Comparison of ENCODE assay signal across 26 cellular contexts in the genomic region with DNA sequence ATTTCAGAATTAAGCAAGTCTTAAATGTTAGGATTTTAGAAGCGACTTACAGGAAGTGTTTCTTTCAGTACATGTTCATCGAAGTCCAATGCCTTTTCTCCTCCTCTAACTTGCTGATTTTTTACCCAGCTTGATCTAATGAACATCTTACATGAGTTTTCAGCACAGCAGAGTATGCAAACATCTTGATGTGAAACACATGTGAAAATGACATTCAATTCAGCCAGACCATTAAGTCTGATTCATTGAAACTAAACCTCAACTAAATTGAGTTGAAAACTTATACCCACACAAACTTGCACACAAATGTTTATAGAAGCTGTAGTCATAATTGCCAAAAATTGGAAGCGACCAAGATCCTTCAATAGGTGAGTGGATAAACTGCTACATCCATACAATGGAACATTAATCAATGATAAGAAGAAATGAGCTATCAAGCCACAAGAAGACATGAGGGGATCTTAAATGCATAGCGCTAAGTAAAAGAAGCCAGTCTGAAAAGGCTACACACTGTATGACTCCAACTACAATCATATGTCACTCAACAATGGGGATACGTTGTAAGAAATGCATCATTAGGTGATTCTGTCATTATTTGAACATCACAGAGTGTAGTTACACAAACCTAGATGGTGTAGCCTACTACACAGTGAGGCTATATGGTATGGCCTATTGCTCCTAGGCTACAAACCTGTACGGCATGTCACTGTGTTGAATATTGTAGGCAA. TPM values are rescaled to one million over a fixed set of nuclear protein-coding genes. Genes with fewer than 3 reads are reported as not detected.
DNase-seq lines count a peak whose midpoint lies in the region; ATAC-seq, FAIRE-seq and TF ChIP-seq lines count a peak whose summit lies in the region.
"Had no signal": no experiment of that assay in that cellular context is flagged by ENCODE, and none has a peak within 500 bp of the region (broad histone marks: within the 10 kb centered on the region; RNA-seq: fewer than 3 reads in every experiment).

No MANE protein-coding gene starts in this region.

- no peak overlapping the region for H3K27ac ChIP-seq in GM12878 (ENCODE audit: control insufficient read depth, insufficient read depth)
- H3K27ac ChIP-seq: 22Rv1, adrenal gland, breast epithelium, gastroesophageal sphincter, skin epidermis, thyroid gland had no signal

- POLR2A ChIA-PET in GM12878 (lab: Charles Lee): interaction anchor here (0.5 kb wide), 1 partner anchor 44 kb away, joined by 4 read pairs; no protein-coding TSS in a partner anchor

- FAIRE-seq in GM18507 (lab: Jason Lieb, UNC) (peak; percentile 12), GM12878 (lab: Jason Lieb, UNC) (no peak)
- FAIRE-seq: kidney had no signal

- no peak overlapping the region for H3K4me3 ChIP-seq in GM12878
- H3K4me3 ChIP-seq: adrenal gland, breast epithelium, coronary artery, gastroesophageal sphincter, GM23338, lung, skin epidermis, thyroid gland had no signal

- no peaks in the 10 kb centered on the region; the same call in 1 of the 2 replicates for H3K79me2 ChIP-seq in GM12878 (ENCODE audit: control insufficient read depth, insufficient read depth, low read length)

- no peaks in the 10 kb centered on the region for H4K20me1 ChIP-seq in GM12878 (ENCODE audit: control insufficient read depth, insufficient read depth)

- ATAC-seq in activated CD4-positive, CD25-positive, alpha-beta regulatory T cell treated with anti-CD3 and anti-CD28 coated beads, Interleukin-2, amount 50 U/mL, for 24 hours: peak; percentile 6 to 39
- ATAC-seq in GM12878 (no peak), sciatic nerve (no peak), HG03439 (IDR thresholded peaks at IDR 0.05; ENCODE audit: unreplicated experiment) (no peak)
- ATAC-seq: gastroesophageal sphincter; GM23338; stimulated activated naive B cell treated with anti-CD40 and anti-IgM and Interleukin-4, amounts not matched to agents 10 μg/mL and 1 μg/mL and 100 μg/mL, for 72 hours had no signal

- peaks cover 0 to 4% (median 2%) of the 10 kb centered on the region in 3 donors for H3K27me3 Mint-ChIP-seq in immature natural killer cell (ENCODE audit: low read depth in 3 of 3)
- H3K27me3 Mint-ChIP-seq: stimulated activated naive B cell treated with anti-CD40 and anti-IgM and Interleukin-4, amounts not matched to agents 10 μg/mL and 1 μg/mL and 100 μg/mL, for 72 hours had no signal

- 47% methylated on average over 6 of the region's 6 CpGs for WGBS in GM12878 (ENCODE audit: insufficient coverage, insufficient replicate concordance, low lambda C conversion rate, missing lambda C conversion rate)

- TF ChIP-seq RAD21 in GM12878 (IDR thresholded peaks at IDR 0.05; ENCODE audit: insufficient read depth, low read depth, low read length): no peak

- no peaks in the 10 kb centered on the region for H3K27me3 ChIP-seq in GM12878 (replicated peaks in 1 of 2; ENCODE audit: control insufficient read depth in 2 of 2, insufficient read depth in 2 of 2, low read length in 1 of 2)
- H3K27me3 ChIP-seq: adrenal gland, breast epithelium, gastroesophageal sphincter, thyroid gland had no signal

- no peaks in the 10 kb centered on the region for H3K9me3 Mint-ChIP-seq in immature natural killer cell
- H3K9me3 Mint-ChIP-seq: GM23338; stimulated activated naive B cell treated with anti-CD40 and anti-IgM and Interleukin-4, amounts not matched to agents 10 μg/mL and 1 μg/mL and 100 μg/mL, for 72 hours had no signal

- no peak overlapping the region for H3K4me2 ChIP-seq in GM12878 (ENCODE audit: control insufficient read depth, insufficient read depth)
- H3K4me2 ChIP-seq: GM23338 had no signal

- H3K36me3 Mint-ChIP-seq in immature natural killer cell: no peaks in the 10 kb centered on the region
- H3K36me3 Mint-ChIP-seq: stimulated activated naive B cell treated with anti-CD40 and anti-IgM and Interleukin-4, amounts not matched to agents 10 μg/mL and 1 μg/mL and 100 μg/mL, for 72 hours had no signal

- in situ Hi-C loops in GM12878 (cut with MboI): no loop called here

- TF ChIP-seq CTCF in GM12878 (IDR thresholded peaks at IDR 0.05 in 2 of 3, conservative IDR thresholded peaks at IDR 0.05 in 1 of 3; ENCODE audit: control insufficient read depth in 2 of 3, extremely low read depth in 1 of 3, insufficient read depth in 1 of 3, low read depth in 3 of 3, low read length in 3 of 3): no peak

- H3K36me3 ChIP-seq in GM12878 (ENCODE audit: control insufficient read depth in 2 of 2, insufficient read depth in 2 of 2, low read length in 1 of 2): no peaks in the 10 kb centered on the region
- H3K36me3 ChIP-seq: adrenal gland, breast epithelium, gastroesophageal sphincter, thyroid gland had no signal

- H2AFZ ChIP-seq in GM12878 (ENCODE audit: control insufficient read depth, low read depth, low read length): no peak overlapping the region
- H2AFZ ChIP-seq: GM23338 had no signal

- peaks cover 11% of the 10 kb centered on the region for H3K4me1 ChIP-seq in GM12878 (ENCODE audit: control insufficient read depth, insufficient read depth, low read length)
- H3K4me1 ChIP-seq: breast epithelium, gastroesophageal sphincter, thyroid gland had no signal

- H3K9me3 ChIP-seq in GM12878 (replicated peaks; ENCODE audit: control insufficient read depth, insufficient read depth, low read length): no peaks in the 10 kb centered on the region
- H3K9me3 ChIP-seq: adrenal gland, breast epithelium, gastroesophageal sphincter, thyroid gland had no signal

- no TSS peak for BruUV-seq in GM12878 (replicated peaks; lab: Mats Ljungman, UMichigan)

- peak overlapping the region; percentile 42 to 97 (median 87) for H3K27ac Mint-ChIP-seq in immature natural killer cell
- H3K27ac Mint-ChIP-seq: GM23338; stimulated activated naive B cell treated with anti-CD40 and anti-IgM and Interleukin-4, amounts not matched to agents 10 μg/mL and 1 μg/mL and 100 μg/mL, for 72 hours had no signal

- DNase-seq in activated CD4-positive, CD25-positive, alpha-beta regulatory T cell treated with anti-CD3 and anti-CD28 coated beads, Interleukin-2, amount 50 U/mL, for 72 hours: no peak
- DNase-seq in GM18507 (ENCODE audit: extremely low spot score, insufficient read length, low read depth) (no peak), GM12878 (ENCODE audit: low read depth, low spot score) (no peak), immature natural killer cell (no peak), NCI-H187 (lab: John Stamatoyannopoulos, UW) (no peak), sciatic nerve (ENCODE audit: low spot score) (no peak)
- DNase-seq: activated CD4-positive, alpha-beta T cell treated with anti-CD3 and anti-CD28 coated beads for 4 hours; activated effector memory CD4-positive, alpha-beta T cell treated with Interleukin-2 at 50 U/mL for 16 hours; adrenal gland; COR-L47; DMS79 treated with DMSO at 0.1 percent for 48 hours; kidney; NCI-H1105 treated with DMSO at 0.1 percent for 48 hours; NCI-H2081 treated with DMSO at 0.1 percent for 48 hours; SHP77; stimulated activated naive B cell treated with anti-CD40 and anti-IgM and Interleukin-4, amounts not matched to agents 10 μg/mL and 1 μg/mL and 100 μg/mL, for 72 hours; thyroid gland had no signal

- H3K4me3 Mint-ChIP-seq in immature natural killer cell: peak overlapping the region in 2 of 5 donors; percentile 3 to 64
- H3K4me3 Mint-ChIP-seq: GM23338; stimulated activated naive B cell treated with anti-CD40 and anti-IgM and Interleukin-4, amounts not matched to agents 10 μg/mL and 1 μg/mL and 100 μg/mL, for 72 hours had no signal

- no peak overlapping the region for H3K9ac ChIP-seq in GM12878 (ENCODE audit: control insufficient read depth, insufficient read depth, low read length)

- intact Hi-C loops in GM12878 (cut with micrococcal nuclease; ENCODE audit: unreplicated experiment) (no loop called here), sciatic nerve (cut with DNase I) (no loop called here)

- CTCF ChIA-PET in GM12878 (lab: Yijun Ruan, JAX): interaction anchor here (2.7 kb wide), 1 partner anchor 20 kb away, joined by 18 read pairs; no protein-coding TSS in a partner anchor

- TF ChIP-seq POLR2A in GM12878 (IDR thresholded peaks at IDR 0.05; ENCODE audit: low read depth, low read length): no peak

- H3K4me1 Mint-ChIP-seq in immature natural killer cell: peaks cover 62 to 68% of the 10 kb centered on the region in 2 donors
- H3K4me1 Mint-ChIP-seq: GM23338 had no signal

- RAD21 ChIA-PET in GM12878 (lab: Charles Lee; ENCODE audit: unreplicated experiment): interaction anchor here (1.5 kb wide), 1 partner anchor 20 kb away, joined by 3 read pairs; no protein-coding TSS in a partner anchor

- TF ChIP-seq EP300 in GM12878 (IDR thresholded peaks at IDR 0.05; ENCODE audit: borderline replicate concordance in 1 of 2, control insufficient read depth in 1 of 2, low read depth in 2 of 2, low read length in 2 of 2): no peak

- SMC1A ChIA-PET in GM12878 (lab: Charles Lee; ENCODE audit: uncharacterized antibody, unreplicated experiment): interaction anchor here (1.1 to 2.5 kb wide), 5 partner anchors 14 to 90 kb away, joined by 3 to 13 read pairs (median 5); no protein-coding TSS in a partner anchor

RNA-seq across cellular contexts. Expression of a gene that starts 18.5 kb away (rescaled TPM):
- total RNA-seq in GM12878 (2013; cell fraction: nucleolus; rRNA removed): 0.92 and 1.2 TPM in 2 replicates
- total RNA-seq in GM12878 (2014; rRNA removed) (23.0 and 23.6 TPM in 2 replicates), GM12878 (2014; rRNA removed; fragmentation: Illumina TruSeq; extraction: Trizol) (27.0 and 28.8 TPM in 2 replicates), GM12878 (2021) (21.2 and 23.5 TPM in 2 replicates), sciatic nerve (10.0 TPM)
- polyA plus RNA-seq in GM12878 (2011; ENCODE audit: low read depth): 9.9 TPM
- polyA plus RNA-seq in GM12878 (2011; rRNA removed) (0.69 and 0.82 TPM in 2 replicates), GM12878 (2014; fragmentation: Illumina TruSeq; extraction: Trizol) (38.4 and 44.3 TPM in 2 replicates), GM12878 (2014; fragmentation: Nextera tagmentation; extraction: Ambion mirVana) (10 to 100 TPM; 12.6 to 15.5 TPM), GM12878 (2014; rRNA removed) (24.6 and 30.5 TPM in 2 replicates), GM12878 (2016; fragmentation: Nextera tagmentation; extraction: Ambion mirVana) (10 to 100 TPM; 26.5 to 28.9 TPM), immature natural killer cell (10 to 100 TPM; 27.7 to 37.7 (median 31.6) TPM)
- polyA plus RNA-seq in GM12878 (2011; cell fraction: cytosol; rRNA removed): 0.36 and 0.45 TPM in 2 replicates
- 0.27 and 0.70 TPM in 2 replicates for polyA plus RNA-seq in GM12878 (2011; cell fraction: nucleus; rRNA removed)
- polyA plus RNA-seq in GM12878 (2012): 13.0 and 14.7 TPM in 2 replicates
- 0.15 and 0.29 TPM in 2 replicates for polyA minus RNA-seq in GM12878 (2011; rRNA and poly(A)+ RNA removed)
- 0.42 TPM in 1 of 2 replicates, not detected in the other for polyA minus RNA-seq in GM12878 (2011; cell fraction: cytosol; rRNA and poly(A)+ RNA removed)
- 0.12 and 0.29 TPM in 2 replicates for polyA minus RNA-seq in GM12878 (2011; cell fraction: nucleus; rRNA and poly(A)+ RNA removed)

RNA-seq across cellular contexts. Expression of a gene that starts 44.6 kb away (rescaled TPM):
- total RNA-seq in GM12878 (2013; cell fraction: nucleolus; rRNA removed): 245 and 272 TPM in 2 replicates
- total RNA-seq in GM12878 (2014; rRNA removed): 628 and 706 TPM in 2 replicates
- total RNA-seq in GM12878 (2014; rRNA removed; fragmentation: Illumina TruSeq; extraction: Trizol): 638 and 668 TPM in 2 replicates
- 584 and 592 TPM in 2 replicates for total RNA-seq in GM12878 (2021)
- 366 TPM for polyA plus RNA-seq in GM12878 (2011; ENCODE audit: low read depth)
- polyA plus RNA-seq in GM12878 (2011; rRNA removed): 779 and 780 TPM in 2 replicates
- polyA plus RNA-seq in GM12878 (2011; cell fraction: cytosol; rRNA removed): 859 and 991 TPM in 2 replicates
- polyA plus RNA-seq in GM12878 (2011; cell fraction: nucleus; rRNA removed): 432 and 642 TPM in 2 replicates
- polyA plus RNA-seq in GM12878 (2012): 352 and 442 TPM in 2 replicates
- 631 and 687 TPM in 2 replicates for polyA plus RNA-seq in GM12878 (2014; fragmentation: Illumina TruSeq; extraction: Trizol)
- 1,000 to 10,000 TPM in 1 of 2 experiments, 100 to 1,000 TPM in 1; 863 to 1,161 TPM for polyA plus RNA-seq in GM12878 (2014; fragmentation: Nextera tagmentation; extraction: Ambion mirVana)
- 483 and 626 TPM in 2 replicates for polyA plus RNA-seq in GM12878 (2014; rRNA removed)
- polyA plus RNA-seq in GM12878 (2016; fragmentation: Nextera tagmentation; extraction: Ambion mirVana): 100 to 1,000 TPM; 815 to 828 TPM
- polyA minus RNA-seq in GM12878 (2011; rRNA and poly(A)+ RNA removed): 930 and 952 TPM in 2 replicates
- polyA minus RNA-seq in GM12878 (2011; cell fraction: cytosol; rRNA and poly(A)+ RNA removed): 255 and 313 TPM in 2 replicates
- 87.5 and 150 TPM in 2 replicates for polyA minus RNA-seq in GM12878 (2011; cell fraction: nucleus; rRNA and poly(A)+ RNA removed)
- polyA plus RNA-seq in immature natural killer cell: 100 to 1,000 TPM; 429 to 774 (median 468) TPM
- 200 TPM for total RNA-seq in sciatic nerve

RNA-seq across cellular contexts. Expression of a gene that starts 50.7 kb away (rescaled TPM):
- 5.8 and 10.9 TPM in 2 replicates for total RNA-seq in GM12878 (2013; cell fraction: nucleolus; rRNA removed)
- 41.2 and 56.0 TPM in 2 replicates for total RNA-seq in GM12878 (2014; rRNA removed)
- total RNA-seq in GM12878 (2014; rRNA removed; fragmentation: Illumina TruSeq; extraction: Trizol): 75.1 and 79.6 TPM in 2 replicates
- total RNA-seq in GM12878 (2021): 52.4 and 58.7 TPM in 2 replicates
- 30.4 TPM for polyA plus RNA-seq in GM12878 (2011; ENCODE audit: low read depth)
- polyA plus RNA-seq in GM12878 (2011; rRNA removed): 85.5 and 142 TPM in 2 replicates
- polyA plus RNA-seq in GM12878 (2011; cell fraction: cytosol; rRNA removed): 34.6 and 41.4 TPM in 2 replicates
- polyA plus RNA-seq in GM12878 (2011; cell fraction: nucleus; rRNA removed): 21.8 and 23.1 TPM in 2 replicates
- 35.7 and 37.6 TPM in 2 replicates for polyA plus RNA-seq in GM12878 (2012)
- 98.3 and 102 TPM in 2 replicates for polyA plus RNA-seq in GM12878 (2014; fragmentation: Illumina TruSeq; extraction: Trizol)
- polyA plus RNA-seq in GM12878 (2014; fragmentation: Nextera tagmentation; extraction: Ambion mirVana): 100 to 1,000 TPM; 173 to 182 TPM
- polyA plus RNA-seq in GM12878 (2014; rRNA removed): 44.7 and 54.6 TPM in 2 replicates
- 100 to 1,000 TPM; 106 to 119 TPM for polyA plus RNA-seq in GM12878 (2016; fragmentation: Nextera tagmentation; extraction: Ambion mirVana)
- 14.2 and 18.6 TPM in 2 replicates for polyA minus RNA-seq in GM12878 (2011; rRNA and poly(A)+ RNA removed)
- polyA minus RNA-seq in GM12878 (2011; cell fraction: cytosol; rRNA and poly(A)+ RNA removed): 17.8 and 24.2 TPM in 2 replicates
- 5.2 and 6.0 TPM in 2 replicates for polyA minus RNA-seq in GM12878 (2011; cell fraction: nucleus; rRNA and poly(A)+ RNA removed)
- 10 to 100 TPM; 33.3 to 54.1 (median 44.3) TPM for polyA plus RNA-seq in immature natural killer cell
- 23.8 TPM for total RNA-seq in sciatic nerve

Comparison
In these comparisons a context has a peak if more than half of its experiments do, and no peak if none do; other contexts are left out.
1. ATAC-seq: peak in activated CD4-positive, CD25-positive, alpha-beta regulatory T cell treated with anti-CD3 and anti-CD28 coated beads, Interleukin-2, amount 50 U/mL, for 24 hours (2 of 2); none in GM12878 (single experiment), sciatic nerve (single experiment) and HG03439 (single experiment).